8 cellular contexts compared by ENCODE assay signal in the genomic region with DNA sequence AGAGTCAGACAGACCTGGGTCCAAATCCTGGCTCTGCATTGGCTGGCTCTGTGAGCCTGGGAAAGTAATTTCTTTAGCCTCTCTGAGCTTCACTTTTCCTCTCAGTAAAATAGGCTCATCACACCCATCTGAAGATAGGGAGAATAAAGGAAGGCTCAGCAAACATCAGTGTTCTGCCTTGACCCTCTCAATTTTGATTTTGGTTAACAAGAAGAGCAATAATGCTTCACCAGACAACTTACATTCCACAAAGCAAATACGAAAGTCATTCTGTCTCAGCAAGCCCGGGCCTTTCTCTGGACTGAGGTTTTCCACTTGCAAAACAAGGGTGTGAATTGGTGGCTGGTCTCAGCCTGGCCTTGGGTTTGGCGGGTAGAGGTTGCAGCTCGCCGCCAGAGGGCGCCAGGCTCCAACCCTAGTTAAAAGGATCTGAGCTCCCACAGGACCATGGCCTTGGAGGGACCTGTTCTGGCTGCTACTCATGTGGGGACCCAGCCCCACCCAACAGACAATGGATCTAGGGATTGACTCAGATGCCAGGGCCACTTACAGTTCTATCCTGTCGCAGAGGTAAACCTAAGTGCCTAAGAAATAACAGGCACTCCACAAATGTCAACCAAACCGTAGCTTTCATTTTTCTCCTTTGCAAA. TPM values are rescaled to one million over a fixed set of nuclear protein-coding genes. Genes with fewer than 3 reads are reported as not detected.
A peak's percentile ranks its signal among the peaks of the same experiment; 100 is the strongest.
DNase-seq lines count a peak whose midpoint lies in the region; ATAC-seq and TF ChIP-seq lines count a peak whose summit lies in the region.

No MANE protein-coding gene starts in this region.

- no peaks in the 10 kb centered on the region for H3K9me3 Mint-ChIP-seq in MCF 10A (ENCODE audit: unreplicated experiment)

- TF ChIP-seq CTCF in WI38 (IDR thresholded peaks at IDR 0.05; ENCODE audit: low read depth, low read length) (peak; percentile 91), MCF 10A (IDR thresholded peaks at IDR 0.05; ENCODE audit: unreplicated experiment) (peak; percentile 79)

- intact Hi-C loops in MCF 10A (cut with micrococcal nuclease), result loop anchor here (1.0 to 5.0 kb wide), 4 partner anchors 51 to 223 kb away; no protein-coding TSS in a partner anchor

- DNase-seq in AML-193 (lab: John Stamatoyannopoulos, UW) (peak; percentile 81 to 86), GOT3 (lab: John Stamatoyannopoulos, UW) (peak; percentile 37), NCI-H2171 treated with DMSO at 0.1 percent for 48 hours (lab: John Stamatoyannopoulos, UW) (peak; percentile 69), MCF 10A (ENCODE audit: unreplicated experiment) (peak; percentile 79), inferior parietal cortex (ENCODE audit: extremely low spot score) (peak; percentile 82)
- DNase-seq in stimulated activated CD4-positive, alpha-beta T cell treated with anti-CD3 and anti-CD28 coated beads, Interleukin-15, amount 100 ng/mL, for 24 hours, result peak; percentile 88

- BruUV-seq in MCF 10A (replicated peaks; lab: Mats Ljungman, UMichigan), result no TSS peak

- POLR2A ChIA-PET in MCF 10A (lab: Yijun Ruan, JAX), result interaction anchor here (0.7 to 2.0 kb wide), 11 partner anchors 14 to 242 kb away, joined by 3 to 7 read pairs (median 4); a partner anchor contains a TSS

- peaks cover 9% of the 10 kb centered on the region for H3K27me3 Mint-ChIP-seq in MCF 10A (ENCODE audit: insufficient read depth, unreplicated experiment)

- peaks cover 5% of the 10 kb centered on the region for H3K36me3 Mint-ChIP-seq in MCF 10A (ENCODE audit: insufficient read depth, unreplicated experiment)

- peak overlapping the region; percentile 27 for H3K27ac Mint-ChIP-seq in MCF 10A (ENCODE audit: low read depth, unreplicated experiment)

- CTCF ChIA-PET in MCF 10A (lab: Yijun Ruan, JAX), result interaction anchor here (0.6 to 4.9 kb wide), 38 partner anchors 10 to 229 kb away, joined by 3 to 82 read pairs (median 4); no protein-coding TSS in a partner anchor

- H3K4me3 Mint-ChIP-seq in MCF 10A (ENCODE audit: unreplicated experiment), result no peak overlapping the region

- no peak overlapping the region for H3K4me3 ChIP-seq in WI38 (ENCODE audit: low read depth, low read length)

- no peak for ATAC-seq in HG03457 (IDR thresholded peaks at IDR 0.05; ENCODE audit: unreplicated experiment)

- H3K4me1 Mint-ChIP-seq in MCF 10A (ENCODE audit: insufficient read depth, unreplicated experiment), result no peaks in the 10 kb centered on the region

RNA-seq across cellular contexts. Expression of a gene that starts 1.6 kb away (rescaled TPM):
- not detected in 2 replicates for total RNA-seq in MCF 10A (2022)

RNA-seq across cellular contexts. Expression of a gene that starts 9.8 kb away (rescaled TPM):
- not detected in 2 replicates for total RNA-seq in MCF 10A (2022)

RNA-seq across cellular contexts. Expression of a gene that starts 36.6 kb away (rescaled TPM):
- not detected in 2 replicates for total RNA-seq in MCF 10A (2022)

Comparison
In these comparisons a context has a peak if more than half of its experiments do, and no peak if none do; other contexts are left out.
1. DNase-seq: peak in every context shown above with its lines; median percentile 88 in stimulated activated CD4-positive, alpha-beta T cell treated with anti-CD3 and anti-CD28 coated beads, Interleukin-15, amount 100 ng/mL, for 24 hours; 84 in AML-193; 82 in inferior parietal cortex; 79 in MCF 10A; 69 in NCI-H2171 treated with DMSO at 0.1 percent for 48 hours; 37 in GOT3.